22 cellular contexts compared by ENCODE assay signal in genomic region chr22:39932166-39932565, GRCh38. TPM values are rescaled to one million over a fixed set of nuclear protein-coding genes. Genes with fewer than 3 reads are reported as not detected.
"Had no signal": no experiment of that assay in that cellular context is flagged by ENCODE, and none has a peak within 500 bp of the region (broad histone marks: within the 10 kb centered on the region; RNA-seq: fewer than 3 reads in every experiment).

No MANE protein-coding gene starts in this region.

- H3K27ac ChIP-seq: adrenal gland, ascending aorta, brain microvascular endothelial cell, hepatocyte, right lobe of liver, skin epidermis, tibial nerve had no signal

- H3K4me3 Mint-ChIP-seq: memory B cell, neural crest cell had no signal

- H3K27me3 ChIP-seq: ascending aorta, right lobe of liver, tibial nerve had no signal

- H3K9me3 ChIP-seq: adrenal gland, ascending aorta, right lobe of liver, SK-N-SH, tibial nerve had no signal

- H3K36me3 Mint-ChIP-seq: memory B cell had no signal

- H3K9me3 Mint-ChIP-seq: memory B cell; neural crest cell; stimulated activated effector memory CD8-positive, alpha-beta T cell treated with anti-CD3 and anti-CD28 coated beads, Interleukin-12 subunit alpha, Interleukin-12 subunit beta, amount 100 ng/mL, for 72 hours; stimulated activated naive CD8-positive, alpha-beta T cell treated with anti-CD3 and anti-CD28 coated beads, Interleukin-15, amount 100 ng/mL, for 72 hours had no signal

- H3K4me1 ChIP-seq: adrenal gland, ascending aorta, right lobe of liver had no signal

- H3K27me3 Mint-ChIP-seq: activated naive CD8-positive, alpha-beta T cell; memory B cell; stimulated activated naive CD8-positive, alpha-beta T cell treated with anti-CD3 and anti-CD28 coated beads, Interleukin-15, amount 100 ng/mL, for 72 hours had no signal

- DNase-seq: brain microvascular endothelial cell, foreskin melanocyte, left cardiac atrium, occipital lobe, posterior cingulate gyrus, SK-N-SH had no signal

- ATAC-seq: left cardiac atrium had no signal

- H3K36me3 ChIP-seq: adrenal gland, ascending aorta, brain microvascular endothelial cell, right lobe of liver, tibial nerve had no signal

- H3K4me3 ChIP-seq: adrenal gland, ascending aorta, hepatocyte, right lobe of liver, skin epidermis, tibial nerve had no signal

RNA-seq across cellular contexts. Expression of gene TMA7B, which starts 28.0 kb away (rescaled TPM):
- total RNA-seq: adrenal gland, ascending aorta, dermis blood vessel endothelial cell, hepatocyte, left cardiac atrium, myocyte, neural crest cell, occipital lobe, tibial nerve had no signal
- polyA plus RNA-seq: hepatocyte, SK-N-SH, urinary bladder had no signal

RNA-seq across cellular contexts. Expression of gene GRAP2, which starts 31.3 kb away (rescaled TPM):
- total RNA-seq: ascending aorta, dermis blood vessel endothelial cell, hepatocyte, myocyte had no signal

RNA-seq across cellular contexts. Expression of gene ENTHD1, which starts 38.6 kb away (rescaled TPM):
- total RNA-seq: dermis blood vessel endothelial cell, esophagus mucosa, hepatocyte, left cardiac atrium, lower leg skin, myocyte, neural crest cell, right lobe of liver, urinary bladder had no signal
- polyA plus RNA-seq: adrenal gland, hepatocyte, SK-N-SH, urinary bladder had no signal
